Comparison of ENCODE assay signal across 8 cellular contexts in the genomic region with DNA sequence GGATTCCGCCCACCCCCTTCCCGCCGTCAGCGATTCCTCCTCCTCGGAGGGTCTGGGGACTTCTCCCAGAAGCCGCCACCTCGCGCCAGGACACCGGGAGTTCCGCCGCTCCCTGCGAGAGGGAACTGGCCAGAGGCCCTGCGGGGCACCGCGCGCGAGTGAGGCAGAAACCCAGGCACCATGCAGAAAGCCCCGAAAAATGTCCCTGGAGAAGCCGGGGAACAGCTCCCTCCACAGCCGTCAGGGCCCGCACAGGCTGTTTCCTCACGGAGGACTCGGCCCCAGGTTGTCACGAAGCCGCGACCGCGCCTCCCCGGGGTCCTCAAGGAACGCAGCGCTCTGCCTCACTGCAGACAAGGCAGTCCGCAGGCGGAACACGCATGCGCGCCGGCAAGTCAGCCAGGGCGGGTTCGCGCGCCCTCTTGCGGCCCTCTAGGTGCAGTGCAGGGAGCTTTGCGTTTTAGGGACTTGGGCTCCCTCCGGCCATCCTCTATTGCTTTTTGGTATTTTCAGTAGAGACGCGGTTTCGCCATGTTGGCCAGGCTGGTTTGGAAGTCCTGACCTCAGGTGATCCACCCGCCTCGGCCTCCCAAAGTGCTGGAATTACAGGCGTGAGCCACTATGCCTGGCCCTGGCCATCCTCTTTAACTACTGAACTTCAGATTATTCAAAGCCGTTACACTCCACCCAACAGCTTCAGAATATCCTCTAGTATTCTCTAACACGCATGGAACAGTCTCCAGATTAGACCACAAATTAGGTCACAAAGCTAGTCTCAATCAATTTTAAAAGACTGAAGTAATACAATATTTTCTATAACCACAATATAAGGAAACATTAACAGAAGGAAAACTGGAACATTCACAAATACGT. TPM values are rescaled to one million over a fixed set of nuclear protein-coding genes. Genes with fewer than 3 reads are reported as not detected.
DNase-seq lines count a peak whose midpoint lies in the region; ATAC-seq and TF ChIP-seq lines count a peak whose summit lies in the region.

No MANE protein-coding gene starts in this region.

- H4K20me1 ChIP-seq in PC-9 (ENCODE audit: insufficient read depth): no peaks in the 10 kb centered on the region

- no peak overlapping the region for H3K27ac ChIP-seq in CD8-positive, alpha-beta memory T cell (ENCODE audit: low read depth, low read length)
- H3K27ac ChIP-seq in PC-9 (no peak overlapping the region), esophagus muscularis mucosa (replicated peaks in 1 of 4) (peak overlapping the region; percentile 76 to 84 (median 80)), muscle layer of colon (ENCODE audit: low read depth, low read length) (peak overlapping the region; percentile 82)

- peak overlapping the region in 5 of 8 donors; percentile 40 to 60 (median 55) for H3K27ac Mint-ChIP-seq in CD8-positive, alpha-beta memory T cell

- H3K4me1 ChIP-seq in CD8-positive, alpha-beta memory T cell (ENCODE audit: insufficient read depth, low read length): peaks cover 4% of the 10 kb centered on the region
- H3K4me1 ChIP-seq in PC-9 (replicated peaks; ENCODE audit: insufficient read depth): no peaks in the 10 kb centered on the region
- peaks cover 8 to 16% (median 11%) of the 10 kb centered on the region in 4 donors for H3K4me1 ChIP-seq in esophagus muscularis mucosa
- no peaks in the 10 kb centered on the region for H3K4me1 ChIP-seq in muscle layer of colon (ENCODE audit: insufficient read depth, low read length)

- H3K27me3 ChIP-seq in CD8-positive, alpha-beta memory T cell (ENCODE audit: insufficient read depth, low read length, poor library complexity, severe bottlenecking): no peaks in the 10 kb centered on the region
- no peaks in the 10 kb centered on the region for H3K27me3 ChIP-seq in PC-9 (ENCODE audit: insufficient read depth, low read depth)
- no peaks in the 10 kb centered on the region for H3K27me3 ChIP-seq in esophagus muscularis mucosa
- no peaks in the 10 kb centered on the region for H3K27me3 ChIP-seq in muscle layer of colon (ENCODE audit: control insufficient read depth in 1 of 2, insufficient read depth in 2 of 2, low read length in 2 of 2)

- peaks cover 5 to 10% (median 8%) of the 10 kb centered on the region in 3 donors for H3K4me1 Mint-ChIP-seq in CD8-positive, alpha-beta memory T cell
- H3K4me1 Mint-ChIP-seq in activated T-cell treated with anti-CD3 and anti-CD28 coated beads, Interleukin-2, amount 50 U/mL, for 4 hours (ENCODE audit: low read depth): peaks cover 9% of the 10 kb centered on the region

- no peak for TF ChIP-seq POLR2A in esophagus muscularis mucosa (IDR thresholded peaks at IDR 0.05; ENCODE audit: low read depth)

- intact Hi-C loops in PC-9 (cut with micrococcal nuclease; ENCODE audit: unreplicated experiment) (loop anchor here (2.0 to 10.0 kb wide), 3 partner anchors 53 to 283 kb away; no protein-coding TSS in a partner anchor), esophagus muscularis mucosa (cut with DNase I) (loop anchor here (5.0 kb wide), 2 partner anchors 52 to 63 kb away; partner anchors contain the start of gene ZNF624)

- peak overlapping the region; percentile 88 for H2AFZ ChIP-seq in PC-9

- no peaks in the 10 kb centered on the region for H3K36me3 Mint-ChIP-seq in CD8-positive, alpha-beta memory T cell
- no peaks in the 10 kb centered on the region for H3K36me3 Mint-ChIP-seq in activated T-cell treated with anti-CD3 and anti-CD28 coated beads, Interleukin-2, amount 50 U/mL, for 4 hours (ENCODE audit: insufficient read depth)

- no peaks in the 10 kb centered on the region for H3K9me3 Mint-ChIP-seq in CD8-positive, alpha-beta memory T cell
- H3K9me3 Mint-ChIP-seq in activated T-cell treated with anti-CD3 and anti-CD28 coated beads, Interleukin-2, amount 50 U/mL, for 4 hours: no peaks in the 10 kb centered on the region

- H3F3A ChIP-seq in PC-9 (ENCODE audit: insufficient read depth, low read depth): no peaks in the 10 kb centered on the region

- peak overlapping the region; percentile 31 for H3K9ac ChIP-seq in muscle layer of colon (ENCODE audit: low read length)

- no peak for TF ChIP-seq EP300 in esophagus muscularis mucosa (IDR thresholded peaks at IDR 0.05)

- no peaks in the 10 kb centered on the region for H3K9me3 ChIP-seq in CD8-positive, alpha-beta memory T cell (ENCODE audit: low read length)
- H3K9me3 ChIP-seq in PC-9 (ENCODE audit: insufficient read depth, low read depth) (peaks cover 11% of the 10 kb centered on the region; the same call in 1 of the 2 replicates), esophagus muscularis mucosa (no peaks in the 10 kb centered on the region), muscle layer of colon (ENCODE audit: low read length) (no peaks in the 10 kb centered on the region)

- DNase-seq in CD8-positive, alpha-beta memory T cell: peak; percentile 87 to 94 (median 89)
- DNase-seq in Jurkat, Clone E6-1 (ENCODE audit: low read depth, low spot score): peak; percentile 83
- DNase-seq in PC-9 (peak; percentile 62 to 94), esophagus muscularis mucosa (ENCODE audit: extremely low spot score) (peak; percentile 96)
- peak; percentile 89 for DNase-seq in activated T-cell treated with anti-CD3 and anti-CD28 coated beads, Interleukin-2, amount 50 U/mL, for 4 hours
- peak; percentile 94 for DNase-seq in stimulated activated CD8-positive, alpha-beta memory T cell treated with anti-CD3 and anti-CD28 coated beads, Interleukin-4, amount 100 ng/mL, for 48 hours

- peak; percentile 78 for ATAC-seq in GM21526 (IDR thresholded peaks at IDR 0.05; ENCODE audit: low FRiP score, unreplicated experiment)
- peak; percentile 94 for ATAC-seq in activated T-cell treated with anti-CD3 and anti-CD28 coated beads, Interleukin-2, amount 50 U/mL, for 4 hours

- peaks cover 6 to 42% of the 10 kb centered on the region in 2 donors for H3K27me3 Mint-ChIP-seq in CD8-positive, alpha-beta memory T cell
- peaks cover 36% of the 10 kb centered on the region for H3K27me3 Mint-ChIP-seq in activated T-cell treated with anti-CD3 and anti-CD28 coated beads, Interleukin-2, amount 50 U/mL, for 4 hours (ENCODE audit: low read depth)

- TF ChIP-seq CTCF in PC-9 (conservative IDR thresholded peaks at IDR 0.05) (peak; percentile 87), esophagus muscularis mucosa (IDR thresholded peaks at IDR 0.05) (peak; percentile 99 to 100 (median 99))

- CTCF ChIA-PET in CD8-positive, alpha-beta memory T cell (lab: Charles Lee): interaction anchor here (0.7 to 6.7 kb wide), 16 partner anchors 9 to 428 kb away, joined by 3 to 75 read pairs (median 3); partner anchors contain the start of gene ZNF287
- CTCF ChIA-PET in PC-9 (lab: Charles Lee): interaction anchor here (0.6 to 1.2 kb wide), 4 partner anchors 53 to 721 kb away, joined by 3 to 8 read pairs (median 4); no protein-coding TSS in a partner anchor

- H3K36me3 ChIP-seq in CD8-positive, alpha-beta memory T cell (ENCODE audit: insufficient read depth, low read length): no peaks in the 10 kb centered on the region
- H3K36me3 ChIP-seq in PC-9 (ENCODE audit: low read depth) (no peaks in the 10 kb centered on the region), esophagus muscularis mucosa (no peaks in the 10 kb centered on the region), muscle layer of colon (ENCODE audit: insufficient read depth, low read length) (no peaks in the 10 kb centered on the region)

- no peaks in the 10 kb centered on the region for H3K9me2 ChIP-seq in PC-9 (ENCODE audit: insufficient read depth)

- WGBS in esophagus muscularis mucosa: 11% methylated on average over 25 of the region's 53 CpGs

- peak overlapping the region; percentile 75 to 85 (median 80) for H3K4me3 Mint-ChIP-seq in CD8-positive, alpha-beta memory T cell
- peak overlapping the region; percentile 75 for H3K4me3 Mint-ChIP-seq in activated T-cell treated with anti-CD3 and anti-CD28 coated beads, Interleukin-2, amount 50 U/mL, for 4 hours

- POLR2A ChIA-PET in CD8-positive, alpha-beta memory T cell (lab: Charles Lee): interaction anchor here (1.3 kb wide), 1 partner anchor 53 kb away, joined by 7 read pairs; no protein-coding TSS in a partner anchor
- POLR2A ChIA-PET in PC-9 (lab: Charles Lee; ENCODE audit: unreplicated experiment): interaction anchor here (0.5 kb wide), 1 partner anchor 285 kb away, joined by 6 read pairs; no protein-coding TSS in a partner anchor

- peak overlapping the region; percentile 77 for H3K4me3 ChIP-seq in CD8-positive, alpha-beta memory T cell (ENCODE audit: low read length)
- peak overlapping the region; percentile 47 for H3K4me3 ChIP-seq in Jurkat, Clone E6-1 (ENCODE audit: low read length)
- H3K4me3 ChIP-seq in PC-9 (peak overlapping the region; percentile 68), esophagus muscularis mucosa (peak overlapping the region; percentile 60 to 74 (median 71)), muscle layer of colon (ENCODE audit: low read depth in 1 of 2, low read length in 2 of 2) (peak overlapping the region; percentile 64 to 71)

- H3K4me2 ChIP-seq in PC-9: peak overlapping the region; percentile 83

- no TSS peak for BruUV-seq in PC-9 (replicated peaks; lab: Mats Ljungman, UMichigan)

- H3K79me2 ChIP-seq in PC-9 (ENCODE audit: low read depth): no peaks in the 10 kb centered on the region

RNA-seq across cellular contexts. Expression of gene ZNF287, which starts 20.3 kb away (rescaled TPM):
- 1 to 10 TPM; 8.9 to 9.2 TPM for total RNA-seq in CD8-positive, alpha-beta memory T cell
- 14.5 TPM for polyA plus RNA-seq in CD8-positive, alpha-beta memory T cell
- polyA plus RNA-seq in Jurkat, Clone E6-1 (2012; ENCODE audit: insufficient read depth, insufficient read length): 13.3 TPM
- total RNA-seq in PC-9 (2021): 4.3 and 4.5 TPM in 2 replicates
- 10 to 100 TPM in 2 of 3 donors, 1 to 10 TPM in 1; 7.9 to 11.1 (median 10.5) TPM for total RNA-seq in activated T-cell treated with anti-CD3 and anti-CD28 coated beads, Interleukin-2, amount 50 U/mL, for 4 hours
- total RNA-seq in esophagus muscularis mucosa: 10 to 100 TPM in 1 of 4 donors, 1 to 10 TPM in 3; 5.0 to 12.0 (median 7.1) TPM

Comparison
In these comparisons a context has a peak if more than half of its experiments do, and no peak if none do; other contexts are left out.
1. H3K27ac ChIP-seq: peak in esophagus muscularis mucosa (4 of 4) and muscle layer of colon (single experiment); none in CD8-positive, alpha-beta memory T cell (single experiment) and PC-9 (single experiment).
2. Peak in every context shown above with its lines, with median percentiles within 50 percentile points of each other: DNase-seq and H3K4me3 ChIP-seq.